Comparison of ENCODE assay signal across 8 cellular contexts in genomic region chr6:27545271-27546046, GRCh38.
DNase-seq lines count a peak whose midpoint lies in the region; ATAC-seq and TF ChIP-seq lines count a peak whose summit lies in the region.

No MANE protein-coding gene starts in this region.

- peaks cover 25% of the 10 kb centered on the region for H3K4me1 Mint-ChIP-seq in activated naive CD4-positive, alpha-beta T cell treated with anti-CD3 and anti-CD28 coated beads, Interleukin-2, amount 10 ng/mL, durations not matched to agents 7 days and 5 days

- peaks cover 10% of the 10 kb centered on the region for H3K36me3 Mint-ChIP-seq in activated naive CD4-positive, alpha-beta T cell treated with anti-CD3 and anti-CD28 coated beads, Interleukin-2, amount 10 ng/mL, durations not matched to agents 7 days and 5 days

- peak overlapping the region; percentile 34 for H3K9ac ChIP-seq in mesenchymal stem cell (ENCODE audit: low read length)

- 4% methylated on average over 29 of the region's 32 CpGs for WGBS in mesenchymal stem cell

- H3K4me2 ChIP-seq in mesenchymal stem cell (ENCODE audit: low read length, poor library complexity, severe bottlenecking): peak overlapping the region; percentile 69

- H4K91ac ChIP-seq in mesenchymal stem cell (ENCODE audit: low read length): no peak overlapping the region

- H3K4me3 ChIP-seq in GM06990 (replicated peaks; ENCODE audit: low read depth, low read length) (peak overlapping the region; percentile 12; the same call in 1 of the 2 replicates), mesenchymal stem cell (ENCODE audit: insufficient read depth in 1 of 2, low read depth in 1 of 2, low read length in 2 of 2) (peak overlapping the region; percentile 8 to 76)

- H3K18ac ChIP-seq in mesenchymal stem cell (ENCODE audit: low read depth in 1 of 2, low read length in 2 of 2): no peak overlapping the region

- no peak overlapping the region for H4K8ac ChIP-seq in mesenchymal stem cell (ENCODE audit: low read length)

- no peaks in the 10 kb centered on the region for H3K36me3 ChIP-seq in GM06990 (ENCODE audit: control insufficient read depth, insufficient read depth, low read length)
- no peaks in the 10 kb centered on the region for H3K36me3 ChIP-seq in mesenchymal stem cell (ENCODE audit: control insufficient read depth in 1 of 2, insufficient read depth in 2 of 2, low read depth in 1 of 2, low read length in 2 of 2)

- H3K4me3 Mint-ChIP-seq in activated naive CD4-positive, alpha-beta T cell treated with anti-CD3 and anti-CD28 coated beads, Interleukin-2, amount 10 ng/mL, durations not matched to agents 7 days and 5 days: peak overlapping the region; percentile 29

- H2BK5ac ChIP-seq in mesenchymal stem cell (ENCODE audit: low read depth, low read length, poor library complexity, severe bottlenecking): no peak overlapping the region

- H3K9me3 ChIP-seq in mesenchymal stem cell (ENCODE audit: control insufficient read depth, low read length): peaks cover 3% of the 10 kb centered on the region

- no peaks in the 10 kb centered on the region for H3K79me1 ChIP-seq in mesenchymal stem cell (replicated peaks; ENCODE audit: low read length, poor library complexity, severe bottlenecking)

- no peak overlapping the region for H3K14ac ChIP-seq in mesenchymal stem cell (ENCODE audit: low read length in 2 of 2)

- H3K23ac ChIP-seq in mesenchymal stem cell (ENCODE audit: low read length in 2 of 2): no peak overlapping the region

- TF ChIP-seq CTCF in GM06990 (IDR thresholded peaks at IDR 0.05; ENCODE audit: insufficient read depth, low read length, poor library complexity, severe bottlenecking): no peak

- H3K4me1 ChIP-seq in mesenchymal stem cell (ENCODE audit: control insufficient read depth, insufficient read depth, low read depth, low read length): peaks cover 3% of the 10 kb centered on the region

- H2AFZ ChIP-seq in mesenchymal stem cell (ENCODE audit: low read depth, low read length): no peak overlapping the region

- no peak overlapping the region for H3K27ac ChIP-seq in mesenchymal stem cell (ENCODE audit: low read length, poor library complexity, severe bottlenecking)

- H3K4ac ChIP-seq in mesenchymal stem cell (ENCODE audit: low read depth in 1 of 2, low read length in 2 of 2): no peak overlapping the region

- no peak overlapping the region for H2BK15ac ChIP-seq in mesenchymal stem cell (ENCODE audit: low read depth, poor library complexity, severe bottlenecking)

- CTCF ChIA-PET in activated naive CD4-positive, alpha-beta T cell treated with anti-CD3 and anti-CD28 coated beads, Interleukin-2, amount 10 ng/mL, durations not matched to agents 7 days and 5 days (lab: Charles Lee): no interaction called here

- H2BK120ac ChIP-seq in mesenchymal stem cell (ENCODE audit: low read depth, low read length): no peak overlapping the region

- H3K27ac Mint-ChIP-seq in activated naive CD4-positive, alpha-beta T cell treated with anti-CD3 and anti-CD28 coated beads, Interleukin-2, amount 10 ng/mL, durations not matched to agents 7 days and 5 days: no peak overlapping the region

- H2AK5ac ChIP-seq in mesenchymal stem cell (ENCODE audit: low read length, severe bottlenecking): no peak overlapping the region

- peaks cover 89% of the 10 kb centered on the region for H3K27me3 Mint-ChIP-seq in activated naive CD4-positive, alpha-beta T cell treated with anti-CD3 and anti-CD28 coated beads, Interleukin-2, amount 10 ng/mL, durations not matched to agents 7 days and 5 days

- H3K27me3 ChIP-seq in GM06990 (replicated peaks; ENCODE audit: control insufficient read depth, insufficient read depth, low read length) (no peaks in the 10 kb centered on the region), mesenchymal stem cell (ENCODE audit: control insufficient read depth in 1 of 2, insufficient read depth in 1 of 2, low read length in 2 of 2) (peaks cover 11 to 20% of the 10 kb centered on the region in 2 experiments)

- peaks cover 19% of the 10 kb centered on the region for H3K9me3 Mint-ChIP-seq in activated naive CD4-positive, alpha-beta T cell treated with anti-CD3 and anti-CD28 coated beads, Interleukin-2, amount 10 ng/mL, durations not matched to agents 7 days and 5 days

- peak; percentile 84 for DNase-seq in GM06990 (ENCODE audit: extremely low read depth, insufficient read length)
- DNase-seq in activated naive CD4-positive, alpha-beta T cell treated with anti-CD3 and anti-CD28 coated beads, Interleukin-2, amount 10 ng/mL, durations not matched to agents 7 days and 5 days: no peak
- DNase-seq in mesenchymal stem cell: peak; percentile 71
- DNase-seq in AG20443 (ENCODE audit: low spot score): no peak
- DNase-seq in germinal center (ENCODE audit: low spot score): no peak

- ATAC-seq in HG03442 (IDR thresholded peaks at IDR 0.05; ENCODE audit: unreplicated experiment) (peak; percentile 41), HG03378 (IDR thresholded peaks at IDR 0.05; ENCODE audit: unreplicated experiment) (no peak), GM19467 (IDR thresholded peaks at IDR 0.05; ENCODE audit: unreplicated experiment) (no peak)

- H2BK12ac ChIP-seq in mesenchymal stem cell (ENCODE audit: low read length in 2 of 2): no peak overlapping the region

Comparison
In these comparisons a context has a peak if more than half of its experiments do, and no peak if none do; other contexts are left out.
1. DNase-seq: peak in GM06990 (single experiment) and mesenchymal stem cell (single experiment); none in activated naive CD4-positive, alpha-beta T cell treated with anti-CD3 and anti-CD28 coated beads, Interleukin-2, amount 10 ng/mL, durations not matched to agents 7 days and 5 days (single experiment), AG20443 (single experiment) and germinal center (single experiment).